3 cellular contexts compared by ENCODE assay signal in genomic region chr13:108188260-108188659, GRCh38.
TF ChIP-seq lines count a peak whose summit lies in the region.

No MANE protein-coding gene starts in this region.

TF ChIP-seq in A549, 52 proteins besides CTCF, POLR2A, EP300 and RAD21:
- no peak for TF ChIP-seq NPAS2 (CRISPR knock-in tag; IDR thresholded peaks at IDR 0.05; ENCODE audit: borderline replicate concordance)
- TF ChIP-seq MAFK (IDR thresholded peaks at IDR 0.05; ENCODE audit: partially characterized antibody), result peak; percentile 28
- TF ChIP-seq ZNF302 (CRISPR knock-in tag; IDR thresholded peaks at IDR 0.05), result no peak
- TF ChIP-seq HOXA7 (CRISPR knock-in tag; IDR thresholded peaks at IDR 0.05), result no peak
- no peak for TF ChIP-seq CHD4 (IDR thresholded peaks at IDR 0.05; ENCODE audit: borderline replicate concordance)
- TF ChIP-seq ATOH8 (CRISPR knock-in tag; IDR thresholded peaks at IDR 0.05; ENCODE audit: low read depth), result no peak
- TF ChIP-seq EHMT2 (IDR thresholded peaks at IDR 0.05; ENCODE audit: low read depth), result no peak

TF ChIP-seq in IMR-90, 13 proteins besides CTCF, POLR2A, EP300 and RAD21:
- peak; percentile 43 for TF ChIP-seq MAFK (IDR thresholded peaks at IDR 0.05; ENCODE audit: low read depth, low read length)
- no peak for TF ChIP-seq FOS (IDR thresholded peaks at IDR 0.05; ENCODE audit: low read depth, low read length)

TF ChIP-seq in K562, 482 proteins besides CTCF, POLR2A, EP300 and RAD21:
- TF ChIP-seq ZNF316 (IDR thresholded peaks at IDR 0.05) (peak; percentile 47; the same call in 1 of the 2 replicates), ELF2 (CRISPR knock-in tag; IDR thresholded peaks at IDR 0.05) (no peak)
